In the genomic region with DNA sequence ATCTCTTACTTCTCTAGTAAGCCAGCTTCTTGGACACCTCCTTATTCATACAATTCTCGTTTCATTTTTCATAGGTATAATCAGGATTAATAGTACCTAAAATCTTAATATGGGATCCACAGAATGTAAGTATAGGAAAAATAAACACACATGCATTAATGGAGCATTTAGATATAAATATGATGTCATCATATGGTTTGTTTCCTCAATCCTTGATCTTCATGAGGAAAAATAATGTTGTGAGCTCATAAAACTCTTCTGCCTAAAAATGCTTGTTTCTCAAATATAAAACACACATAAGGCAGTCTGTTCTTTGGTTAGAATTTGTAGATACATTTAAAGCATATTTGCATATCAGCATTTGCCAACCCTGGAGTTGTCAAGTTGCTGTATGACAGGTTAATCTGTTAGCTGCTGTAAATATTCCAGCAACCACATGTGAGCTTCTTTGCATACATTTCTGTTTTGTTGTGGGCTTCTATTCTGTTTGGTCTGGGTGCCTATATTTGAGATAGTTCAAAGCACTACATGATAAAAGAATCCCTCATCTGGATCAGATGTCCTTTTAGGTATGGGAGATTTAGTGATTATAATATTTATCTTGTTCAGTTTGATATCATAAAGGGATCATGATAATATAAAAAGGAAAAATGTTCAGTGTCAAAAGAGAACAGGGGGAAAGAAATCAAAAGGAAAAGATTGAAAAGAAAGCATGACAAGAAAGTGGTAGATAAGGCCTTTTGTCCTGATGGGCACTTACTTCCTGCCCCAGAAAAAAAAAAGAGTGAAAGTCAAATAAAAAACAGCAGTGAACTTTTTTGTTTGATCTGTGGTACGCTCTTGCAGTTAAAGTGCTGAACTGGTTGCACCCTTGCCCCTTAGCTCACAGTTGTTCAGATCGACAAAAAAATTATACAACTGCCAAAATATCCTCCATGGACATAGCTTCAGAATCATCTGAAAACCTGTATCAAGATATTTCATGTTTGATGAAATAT, we compare ENCODE assay signal across 14 cellular contexts.
"Had no signal": no experiment of that assay in that cellular context is flagged by ENCODE, and none has a peak within 500 bp of the region (broad histone marks: within the 10 kb centered on the region; RNA-seq: fewer than 3 reads in every experiment).

No MANE protein-coding gene starts in this region.

- FAIRE-seq: colon had no signal

- ATAC-seq: activated CD8-positive, alpha-beta T cell treated with anti-CD3 and anti-CD28 coated beads for 36 hours; esophagus mucosa; left ventricle myocardium superior; natural killer cell treated with Interleukin-12 subunit alpha and Interleukin-12 subunit beta and Interleukin-15 and Interleukin-18, amount 100 ng/mL, for 72 hours had no signal

- H3K27ac ChIP-seq: thoracic aorta, WERI-Rb-1 had no signal

- DNase-seq: activated CD4-positive, alpha-beta T cell treated with anti-CD3 and anti-CD28 coated beads for 4 hours; activated CD8-positive, alpha-beta memory T cell treated with anti-CD3 and anti-CD28 coated beads, Interleukin-2, amount 50 U/mL, for 4 hours; activated CD8-positive, alpha-beta T cell treated with anti-CD3 and anti-CD28 coated beads for 36 hours; activated effector memory CD4-positive, alpha-beta T cell treated with anti-CD3 and anti-CD28 coated beads, Interleukin-2, amount 50 U/mL, for 16 hours; activated T-cell treated with anti-CD3 and anti-CD28 coated beads, Interleukin-2, amount 50 U/mL, for 48 hours; hippocampal formation; left ventricle myocardium superior; mesendoderm; stimulated activated CD4-positive, alpha-beta T cell treated with anti-CD3 and anti-CD28 coated beads, Interleukin-2, amount 100 ng/mL, for 24 hours; WERI-Rb-1 had no signal

- H3K36me3 ChIP-seq: thoracic aorta, WERI-Rb-1 had no signal

- H3K9me3 ChIP-seq: thoracic aorta had no signal

- H3K4me3 ChIP-seq: thoracic aorta had no signal
